In genomic region chr2:181022652-181023051, GRCh38 we compare ENCODE assay signal across 1 cellular context.
TF ChIP-seq lines count a peak whose summit lies in the region.

No MANE protein-coding gene starts in this region.

TF ChIP-seq in GM23338, 12 proteins besides CTCF, POLR2A, EP300 and RAD21 (continued from another document):
- TF ChIP-seq REST (IDR thresholded peaks at IDR 0.05; ENCODE audit: unreplicated experiment) (no peak), EZH2 (IDR thresholded peaks at IDR 0.05; ENCODE audit: low read depth, unreplicated experiment) (no peak), ETS1 (IDR thresholded peaks at IDR 0.05) (no peak), ZNF114 (CRISPR knock-in tag; IDR thresholded peaks at IDR 0.05) (no peak), JUNB (IDR thresholded peaks at IDR 0.05; ENCODE audit: unreplicated experiment) (no peak), STAT1 (IDR thresholded peaks at IDR 0.05; ENCODE audit: unreplicated experiment) (no peak), ZNF331 (CRISPR knock-in tag; IDR thresholded peaks at IDR 0.05; ENCODE audit: low read depth) (no peak), ZNF462 (CRISPR knock-in tag; IDR thresholded peaks at IDR 0.05) (no peak)
